In genomic region chr1:47724427-47724999, GRCh38 we compare ENCODE assay signal across 3 cellular contexts.
TF ChIP-seq lines count a peak whose summit lies in the region.

No MANE protein-coding gene starts in this region.

TF ChIP-seq in A549, 52 proteins besides CTCF, POLR2A, EP300 and RAD21:
- TF ChIP-seq NPAS2 (CRISPR knock-in tag; IDR thresholded peaks at IDR 0.05; ENCODE audit: borderline replicate concordance), result no peak
- TF ChIP-seq HOXA7 (CRISPR knock-in tag; IDR thresholded peaks at IDR 0.05), result no peak
- TF ChIP-seq HEYL (CRISPR knock-in tag; IDR thresholded peaks at IDR 0.05), result no peak
- no peak for TF ChIP-seq FOSL2 (IDR thresholded peaks at IDR 0.05)
- no peak for TF ChIP-seq FOSL2 (CRISPR knock-in tag; IDR thresholded peaks at IDR 0.05)
- TF ChIP-seq HMGXB4 (CRISPR knock-in tag; IDR thresholded peaks at IDR 0.05; ENCODE audit: borderline replicate concordance), result no peak
- TF ChIP-seq GATA3 (IDR thresholded peaks at IDR 0.05; ENCODE audit: borderline replicate concordance), result no peak
- no peak for TF ChIP-seq MYC (IDR thresholded peaks at IDR 0.05; ENCODE audit: borderline replicate concordance, low read length)
- TF ChIP-seq ZFP36 (IDR thresholded peaks at IDR 0.05; ENCODE audit: borderline replicate concordance, partially characterized antibody), result no peak
- TF ChIP-seq BCL3 (IDR thresholded peaks at IDR 0.05), result no peak
- no peak for TF ChIP-seq ATOH8 (CRISPR knock-in tag; IDR thresholded peaks at IDR 0.05; ENCODE audit: low read depth)
- no peak for TF ChIP-seq JUNB (IDR thresholded peaks at IDR 0.05)
- TF ChIP-seq EHF (CRISPR knock-in tag; IDR thresholded peaks at IDR 0.05), result no peak
- no peak for TF ChIP-seq KDM1A (IDR thresholded peaks at IDR 0.05; ENCODE audit: low read depth)
- TF ChIP-seq NFE2L2 (conservative IDR thresholded peaks at IDR 0.05; ENCODE audit: low read length), result no peak
- no peak for TF ChIP-seq ZSCAN20 (CRISPR knock-in tag; IDR thresholded peaks at IDR 0.05)
- no peak for TF ChIP-seq SREBF2 (IDR thresholded peaks at IDR 0.05)
- no peak for TF ChIP-seq EHMT2 (IDR thresholded peaks at IDR 0.05; ENCODE audit: low read depth)
- TF ChIP-seq SMC3 (IDR thresholded peaks at IDR 0.05), result no peak

TF ChIP-seq in HEK293, 187 proteins besides CTCF, POLR2A, EP300 and RAD21:
- TF ChIP-seq ZNF114 (tag by site-specific recombination; IDR thresholded peaks at IDR 0.05) (no peak), ZNF157 (tag by site-specific recombination; IDR thresholded peaks at IDR 0.05) (peak; percentile 48; the same call in 1 of the 2 replicates)
TF ChIP-seq in HEK293: peak in this region for 1.

TF ChIP-seq in H1, 55 proteins besides CTCF, POLR2A, EP300 and RAD21:
- no peak for TF ChIP-seq KDM4A (IDR thresholded peaks at IDR 0.05; ENCODE audit: low read depth, low read length, severe bottlenecking)
- TF ChIP-seq RBBP5 (IDR thresholded peaks at IDR 0.05; ENCODE audit: borderline replicate concordance, low read depth, low read length), result no peak
- TF ChIP-seq SUZ12 (IDR thresholded peaks at IDR 0.05; ENCODE audit: low read length), result peak; percentile 31; the same call in 1 of the 2 replicates
